Comparison of ENCODE assay signal across 8 cellular contexts in the genomic region with DNA sequence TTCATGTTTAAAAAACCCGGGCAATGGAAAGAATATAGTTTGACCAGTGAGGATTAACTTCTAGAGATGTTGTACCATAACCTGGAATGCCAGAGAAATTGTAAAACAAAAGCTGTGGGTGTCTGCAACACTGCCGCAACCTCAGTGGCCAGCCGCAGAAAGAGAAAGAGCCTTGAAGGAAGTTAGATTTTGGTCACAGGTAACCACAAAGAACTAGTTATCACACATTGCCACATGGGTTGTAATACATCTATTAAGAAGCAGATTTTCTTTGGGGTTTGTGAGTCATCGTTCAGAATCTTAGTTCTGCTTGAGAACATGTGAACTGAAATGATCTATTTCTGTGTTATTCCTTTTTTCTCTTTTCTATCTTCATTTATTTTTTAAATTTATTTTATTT.
DNase-seq lines count a peak whose midpoint lies in the region; ATAC-seq and TF ChIP-seq lines count a peak whose summit lies in the region.

No MANE protein-coding gene starts in this region.

- ATAC-seq in GM19395 (IDR thresholded peaks at IDR 0.05; ENCODE audit: unreplicated experiment) (peak; percentile 97), HG03520 (IDR thresholded peaks at IDR 0.05; ENCODE audit: unreplicated experiment) (peak; percentile 85), left ventricle myocardium superior (no peak)
- peak; percentile 93 for ATAC-seq in activated T-helper 17 cell treated with anti-CD3 and anti-CD28 coated beads, Interleukin-2, amount 50 U/mL, for 72 hours (replicated peaks)

- no peak overlapping the region for H3K27ac Mint-ChIP-seq in activated T-helper 17 cell treated with anti-CD3 and anti-CD28 coated beads, Interleukin-2, amount 50 U/mL, for 72 hours

- H3K9me3 Mint-ChIP-seq in activated T-helper 17 cell treated with anti-CD3 and anti-CD28 coated beads, Interleukin-2, amount 50 U/mL, for 72 hours, result no peaks in the 10 kb centered on the region

- H3K4me1 Mint-ChIP-seq in activated T-helper 17 cell treated with anti-CD3 and anti-CD28 coated beads, Interleukin-2, amount 50 U/mL, for 72 hours, result peaks cover 8% of the 10 kb centered on the region

- intact Hi-C loops in left ventricle myocardium superior (cut with micrococcal nuclease), result no loop called here

- H3K4me3 Mint-ChIP-seq in activated T-helper 17 cell treated with anti-CD3 and anti-CD28 coated beads, Interleukin-2, amount 50 U/mL, for 72 hours, result no peak overlapping the region

- no peaks in the 10 kb centered on the region for H3K36me3 Mint-ChIP-seq in activated T-helper 17 cell treated with anti-CD3 and anti-CD28 coated beads, Interleukin-2, amount 50 U/mL, for 72 hours (ENCODE audit: low read depth)

- peaks cover 62% of the 10 kb centered on the region for H3K27me3 Mint-ChIP-seq in activated T-helper 17 cell treated with anti-CD3 and anti-CD28 coated beads, Interleukin-2, amount 50 U/mL, for 72 hours

- TF ChIP-seq CTCF in AG09309 (IDR thresholded peaks at IDR 0.05; ENCODE audit: control insufficient read depth, insufficient read depth, low read depth, low read length, missing control alignments), result no peak

- H3K4me3 ChIP-seq in AG09309 (ENCODE audit: control insufficient read depth, low read depth, low read length), result no peak overlapping the region

- DNase-seq in AG09309 (ENCODE audit: low read depth), result peak; percentile 75
- DNase-seq in stimulated activated CD8-positive, alpha-beta memory T cell treated with anti-CD3 and anti-CD28 coated beads, Interleukin-4, amount 100 ng/mL, for 24 hours (ENCODE audit: low read depth), result peak; percentile 8
- no peak for DNase-seq in NCI-H1930 (lab: John Stamatoyannopoulos, UW)
- DNase-seq in OCI-M2 (lab: John Stamatoyannopoulos, UW; ENCODE audit: unreplicated experiment), result no peak
- no peak for DNase-seq in left ventricle myocardium superior

Comparison
In these comparisons a context has a peak if more than half of its experiments do, and no peak if none do; other contexts are left out.
1. DNase-seq: peak in AG09309 (single experiment) and stimulated activated CD8-positive, alpha-beta memory T cell treated with anti-CD3 and anti-CD28 coated beads, Interleukin-4, amount 100 ng/mL, for 24 hours (single experiment); none in NCI-H1930 (0 of 2), OCI-M2 (single experiment) and left ventricle myocardium superior (single experiment).